Comparison of ENCODE assay signal across 14 cellular contexts in genomic region chr12:79710707-79711483, GRCh38.
"Had no signal": no experiment of that assay in that cellular context is flagged by ENCODE, and none has a peak within 500 bp of the region (broad histone marks: within the 10 kb centered on the region; RNA-seq: fewer than 3 reads in every experiment).

No MANE protein-coding gene starts in this region.

- H3K9me3 Mint-ChIP-seq: activated naive CD4-positive, alpha-beta T cell treated with anti-CD3 and anti-CD28 coated beads, Interleukin-2, amount 50 U/mL, for 24 hours; central memory CD8-positive, alpha-beta T cell; endodermal cell had no signal

- H3K4me3 ChIP-seq: body of pancreas, transverse colon had no signal

- H3K27me3 Mint-ChIP-seq: progenitor cell of endocrine pancreas had no signal

- H3K27me3 ChIP-seq: body of pancreas, transverse colon had no signal

- ATAC-seq: body of pancreas, left lobe of liver had no signal

- DNase-seq: activated CD4-positive, alpha-beta T cell treated with anti-CD3 and anti-CD28 coated beads, Interleukin-2, amount 50 U/mL, for 1 hour; activated CD4-positive, CD25-positive, alpha-beta regulatory T cell; amniotic stem cell; endodermal cell; naive B cell; stimulated activated CD4-positive, alpha-beta T cell treated with anti-CD3 and anti-CD28 coated beads, Interleukin-4, amount 100 ng/mL, for 1 hour; stimulated activated CD8-positive, alpha-beta memory T cell treated with anti-CD3 and anti-CD28 coated beads, Interleukin-4, amount 100 ng/mL, for 48 hours; T-helper 2 cell; transverse colon had no signal

- H3K27ac Mint-ChIP-seq: activated naive CD4-positive, alpha-beta T cell treated with anti-CD3 and anti-CD28 coated beads, Interleukin-2, amount 50 U/mL, for 24 hours; endodermal cell; progenitor cell of endocrine pancreas had no signal

- H3K36me3 ChIP-seq: transverse colon had no signal

- H3K9me3 ChIP-seq: body of pancreas, transverse colon had no signal

- H3K4me1 ChIP-seq: transverse colon had no signal

- H3K4me3 Mint-ChIP-seq: activated naive CD4-positive, alpha-beta T cell treated with anti-CD3 and anti-CD28 coated beads, Interleukin-2, amount 50 U/mL, for 24 hours; central memory CD8-positive, alpha-beta T cell; endodermal cell; naive B cell had no signal

- H3K4me1 Mint-ChIP-seq: activated naive CD4-positive, alpha-beta T cell treated with anti-CD3 and anti-CD28 coated beads, Interleukin-2, amount 50 U/mL, for 24 hours; central memory CD8-positive, alpha-beta T cell; endodermal cell; naive B cell had no signal

- H3K36me3 Mint-ChIP-seq: activated naive CD4-positive, alpha-beta T cell treated with anti-CD3 and anti-CD28 coated beads, Interleukin-2, amount 50 U/mL, for 24 hours; naive B cell had no signal

- H3K27ac ChIP-seq: body of pancreas, transverse colon had no signal
